Comparison of ENCODE assay signal across 11 cellular contexts in genomic region chr11:113014731-113015455, GRCh38. TPM values are rescaled to one million over a fixed set of nuclear protein-coding genes. Genes with fewer than 3 reads are reported as not detected.
DNase-seq lines count a peak whose midpoint lies in the region; ATAC-seq and TF ChIP-seq lines count a peak whose summit lies in the region.
"Had no signal": no experiment of that assay in that cellular context is flagged by ENCODE, and none has a peak within 500 bp of the region (broad histone marks: within the 10 kb centered on the region; RNA-seq: fewer than 3 reads in every experiment).

No MANE protein-coding gene starts in this region.

- H3K27ac ChIP-seq in cardiac muscle cell = peak overlapping the region; percentile 65

- no peaks in the 10 kb centered on the region for H3K36me3 ChIP-seq in cardiac muscle cell

- TF ChIP-seq CTCF in NB4 (IDR thresholded peaks at IDR 0.05; ENCODE audit: low read depth, low read length) (no peak), cardiac muscle cell (IDR thresholded peaks at IDR 0.05; ENCODE audit: low read depth, low read length) (no peak)

- TF ChIP-seq POLR2A in NB4 (IDR thresholded peaks at IDR 0.05; ENCODE audit: extremely low read depth, insufficient read length) = no peak

- H3K9me3 ChIP-seq in cardiac muscle cell (ENCODE audit: low read depth) = no peaks in the 10 kb centered on the region

- H3K4me3 ChIP-seq in NB4 (ENCODE audit: low read depth, low read length) = no peak overlapping the region
- H3K4me3 ChIP-seq in cardiac muscle cell = no peak overlapping the region

- no peaks in the 10 kb centered on the region for H3K27me3 ChIP-seq in cardiac muscle cell

- peaks cover 12% of the 10 kb centered on the region for H3K4me1 ChIP-seq in cardiac muscle cell (ENCODE audit: low read depth)

- ATAC-seq in HG02588 (IDR thresholded peaks at IDR 0.05; ENCODE audit: unreplicated experiment) = no peak
- ATAC-seq in HG02763 (IDR thresholded peaks at IDR 0.05; ENCODE audit: unreplicated experiment) = no peak
- ATAC-seq: activated T-cell treated with anti-CD3 and anti-CD28 coated beads, Interleukin-2, amount 50 U/mL, for 4 hours; effector memory CD8-positive, alpha-beta T cell had no signal

- DNase-seq in NB4 (ENCODE audit: low read depth) = peak; percentile 11
- peak; percentile 85 for DNase-seq in NCI-H82 treated with DMSO at 0.1 percent for 48 hours (lab: John Stamatoyannopoulos, UW; ENCODE audit: unreplicated experiment)
- peak; percentile 37 to 40 for DNase-seq in cardiac muscle cell (ENCODE audit: low read depth in 1 of 2, low spot score in 1 of 2)
- peak; percentile 57 for DNase-seq in superior temporal gyrus (ENCODE audit: extremely low spot score)
- no peak for DNase-seq in stimulated activated CD4-positive, alpha-beta T cell treated with anti-CD3 and anti-CD28 coated beads, Interleukin-4, amount 100 ng/mL, for 4 hours
- DNase-seq: activated T-cell treated with anti-CD3 and anti-CD28 coated beads, Interleukin-2, amount 50 U/mL, for 4 hours; effector memory CD8-positive, alpha-beta T cell; H7; kidney glomerular epithelial cell had no signal

RNA-seq across cellular contexts. Expression of gene NCAM1, which starts 53.7 kb away (rescaled TPM):
- 113 and 203 TPM in 2 replicates for total RNA-seq in cardiac muscle cell
- 61.9 and 97.0 TPM in 2 replicates for polyA plus RNA-seq in cardiac muscle cell

Comparison
In these comparisons a context has a peak if more than half of its experiments do, and no peak if none do; other contexts are left out.
1. DNase-seq: peak in NB4 (single experiment), NCI-H82 treated with DMSO at 0.1 percent for 48 hours (single experiment), cardiac muscle cell (2 of 2) and superior temporal gyrus (single experiment); none in stimulated activated CD4-positive, alpha-beta T cell treated with anti-CD3 and anti-CD28 coated beads, Interleukin-4, amount 100 ng/mL, for 4 hours (0 of 2).